ENCODE assay signal across 8 cellular contexts in genomic region chr7:78019457-78020130, GRCh38.
A peak's percentile ranks its signal among the peaks of the same experiment; 100 is the strongest.
DNase-seq lines count a peak whose midpoint lies in the region; TF ChIP-seq lines count a peak whose summit lies in the region.

No MANE protein-coding gene starts in this region.

- no peak overlapping the region for H4K91ac ChIP-seq in H9 (ENCODE audit: insufficient read length, low read depth, low read length)

- H4K8ac ChIP-seq in H9 (replicated peaks; ENCODE audit: insufficient read length, low read depth, low read length), result no peak overlapping the region

- peak; percentile 26 to 61 for TF ChIP-seq POLR2A in tibial nerve (IDR thresholded peaks at IDR 0.05)

- H3K9me3 Mint-ChIP-seq in H9, result no peaks in the 10 kb centered on the region
- H3K9me3 Mint-ChIP-seq in activated naive CD4-positive, alpha-beta T cell treated with anti-CD3 and anti-CD28 coated beads, Interleukin-2, amount 10 ng/mL, durations not matched to agents 7 days and 5 days, result no peaks in the 10 kb centered on the region

- in situ Hi-C loops in G401 (cut with HindIII; ENCODE audit: low sequenced_read_pairs), result no loop called here

- peaks cover 15% of the 10 kb centered on the region for H3K27me3 Mint-ChIP-seq in H9 (ENCODE audit: low read depth)
- peaks cover 33% of the 10 kb centered on the region for H3K27me3 Mint-ChIP-seq in activated naive CD4-positive, alpha-beta T cell treated with anti-CD3 and anti-CD28 coated beads, Interleukin-2, amount 10 ng/mL, durations not matched to agents 7 days and 5 days

- H2AFZ ChIP-seq in H9 (ENCODE audit: low read length), result no peak overlapping the region

- no peak overlapping the region for H2AK5ac ChIP-seq in H9 (ENCODE audit: insufficient read length, low read length)

- no peak overlapping the region for H2BK15ac ChIP-seq in H9 (ENCODE audit: low read depth, low read length)

- no peak overlapping the region for H3K18ac ChIP-seq in H9 (ENCODE audit: insufficient read length, low read depth, low read length)

- peak; percentile 69 for DNase-seq in G401 (ENCODE audit: low spot score)
- DNase-seq in H9, result peak; percentile 81
- DNase-seq in LNCaP clone FGC (ENCODE audit: low read depth), result peak; percentile 32
- DNase-seq in SJCRH30, result peak; percentile 94 to 95
- DNase-seq in activated naive CD4-positive, alpha-beta T cell treated with anti-CD3 and anti-CD28 coated beads, Interleukin-2, amount 10 ng/mL, durations not matched to agents 7 days and 5 days, result peak; percentile 68
- peak; percentile 76 for DNase-seq in germinal center (ENCODE audit: low spot score)
- peak; percentile 80 for DNase-seq in occipital lobe (lab: John Stamatoyannopoulos, UW)
- DNase-seq in tibial nerve (ENCODE audit: low spot score in 2 of 2), result peak; percentile 82 to 88

- WGBS in H9 (ENCODE audit: extremely low coverage, insufficient read length, low lambda C conversion rate), result no CpG with 5 or more reads among the region's 86 CpGs
- WGBS in tibial nerve, 2 donors, result 0 to 1% methylated on average over 49 to 67 of the region's 86 CpGs

- H3K36me3 ChIP-seq in SJCRH30, result no peaks in the 10 kb centered on the region
- H3K36me3 ChIP-seq in tibial nerve, result no peaks in the 10 kb centered on the region

- H3K4me3 ChIP-seq in LNCaP clone FGC (ENCODE audit: low read depth, low read length) (peak overlapping the region; percentile 49), SJCRH30 (peak overlapping the region; percentile 66), tibial nerve (peak overlapping the region; percentile 51 to 70 (median 56))

- no peak overlapping the region for H3K27ac ChIP-seq in H9 (ENCODE audit: insufficient read length, low read depth, low read length)
- peak overlapping the region; percentile 73 for H3K27ac ChIP-seq in SJCRH30
- peak overlapping the region; percentile 82 to 98 (median 96) for H3K27ac ChIP-seq in tibial nerve

- H3K23ac ChIP-seq in H9 (ENCODE audit: insufficient read length, low read depth, low read length), result no peak overlapping the region

- no peaks in the 10 kb centered on the region for H3K36me3 Mint-ChIP-seq in H9 (ENCODE audit: insufficient read depth in 1 of 3, low read depth in 3 of 3)
- no peaks in the 10 kb centered on the region for H3K36me3 Mint-ChIP-seq in activated naive CD4-positive, alpha-beta T cell treated with anti-CD3 and anti-CD28 coated beads, Interleukin-2, amount 10 ng/mL, durations not matched to agents 7 days and 5 days

- H3K27ac Mint-ChIP-seq in H9, result no peak overlapping the region
- no peak overlapping the region for H3K27ac Mint-ChIP-seq in activated naive CD4-positive, alpha-beta T cell treated with anti-CD3 and anti-CD28 coated beads, Interleukin-2, amount 10 ng/mL, durations not matched to agents 7 days and 5 days

- no peaks in the 10 kb centered on the region for H3K79me2 ChIP-seq in H9 (ENCODE audit: insufficient read depth, low read length)

- H3K4me1 ChIP-seq in H9 (ENCODE audit: insufficient read depth, low read length) (no peaks in the 10 kb centered on the region), SJCRH30 (peaks cover 3% of the 10 kb centered on the region; the same call in 1 of the 2 replicates), tibial nerve (peaks cover 0 to 45% (median 4%) of the 10 kb centered on the region in 4 donors)

- peaks cover 3% of the 10 kb centered on the region for H3K23me2 ChIP-seq in H9 (ENCODE audit: insufficient read length, low read depth, low read length, poor library complexity, severe bottlenecking)

- CTCF ChIA-PET in activated naive CD4-positive, alpha-beta T cell treated with anti-CD3 and anti-CD28 coated beads, Interleukin-2, amount 10 ng/mL, durations not matched to agents 7 days and 5 days (lab: Charles Lee), result interaction anchor here (1.2 to 3.5 kb wide), 10 partner anchors 10 to 361 kb away, joined by 3 to 40 read pairs (median 4); partner anchors contain the start of gene RSBN1L

- no peak overlapping the region for H3K4ac ChIP-seq in H9 (ENCODE audit: low read depth, low read length)

- no peak for TF ChIP-seq CTCF in H9 (conservative IDR thresholded peaks at IDR 0.05)
- 0 out of 2 replicates have a peak, but pooled peaks have one; percentile 17 for TF ChIP-seq CTCF in LNCaP clone FGC (IDR thresholded peaks at IDR 0.05; ENCODE audit: control insufficient read depth, extremely low read depth, insufficient read depth)
- peak in 4 of 5 experiments; percentile 16 to 34 (median 28) for TF ChIP-seq CTCF in tibial nerve (IDR thresholded peaks at IDR 0.05)

- H2BK120ac ChIP-seq in H9 (ENCODE audit: low read depth, low read length, poor library complexity, severe bottlenecking), result no peak overlapping the region

- H3K4me3 Mint-ChIP-seq in H9, result peak overlapping the region; percentile 81 to 83
- peak overlapping the region; percentile 80 for H3K4me3 Mint-ChIP-seq in activated naive CD4-positive, alpha-beta T cell treated with anti-CD3 and anti-CD28 coated beads, Interleukin-2, amount 10 ng/mL, durations not matched to agents 7 days and 5 days

- H3K27me3 ChIP-seq in H9 (ENCODE audit: insufficient read depth, low read length) (peaks cover 2% of the 10 kb centered on the region; the same call in 1 of the 2 replicates), SJCRH30 (no peaks in the 10 kb centered on the region), tibial nerve (no peaks in the 10 kb centered on the region)

- no peak overlapping the region for H3K56ac ChIP-seq in H9 (ENCODE audit: insufficient read length, low read depth, low read length)

- no peaks in the 10 kb centered on the region for H3K79me1 ChIP-seq in H9 (ENCODE audit: insufficient read depth, low read depth, low read length, poor library complexity, severe bottlenecking)

- TF ChIP-seq EP300 in tibial nerve (IDR thresholded peaks at IDR 0.05), result peak in 1 of 2 donors; percentile 87

- H4K20me1 ChIP-seq in H9 (ENCODE audit: control insufficient read depth, insufficient read depth, insufficient read length), result no peaks in the 10 kb centered on the region

- H2BK12ac ChIP-seq in H9 (ENCODE audit: insufficient read length, low read depth, low read length), result no peak overlapping the region

- H3K4me2 ChIP-seq in H9 (ENCODE audit: insufficient read depth, insufficient read length, low read length), result peak overlapping the region; percentile 53

- H4K5ac ChIP-seq in H9 (ENCODE audit: insufficient read length, low read depth, low read length), result no peak overlapping the region

- H3T11ph ChIP-seq in H9 (ENCODE audit: low read length), result no peak overlapping the region

- H2BK5ac ChIP-seq in H9 (ENCODE audit: insufficient read length, low read length), result no peak overlapping the region

- H2BK20ac ChIP-seq in H9 (ENCODE audit: low read depth, low read length, poor library complexity, severe bottlenecking), result no peak overlapping the region

- no peak overlapping the region for H3K9ac ChIP-seq in H9 (ENCODE audit: extremely low read depth, insufficient read length, low read length)

- no peak overlapping the region for H3K14ac ChIP-seq in H9 (ENCODE audit: insufficient read depth, low read length)

- peaks cover 19 to 29% of the 10 kb centered on the region in 2 experiments for H3K4me1 Mint-ChIP-seq in H9
- peaks cover 14% of the 10 kb centered on the region for H3K4me1 Mint-ChIP-seq in activated naive CD4-positive, alpha-beta T cell treated with anti-CD3 and anti-CD28 coated beads, Interleukin-2, amount 10 ng/mL, durations not matched to agents 7 days and 5 days

- H3K9me3 ChIP-seq in H9 (ENCODE audit: control insufficient read depth, low read depth, low read length) (no peaks in the 10 kb centered on the region), SJCRH30 (replicated peaks) (no peaks in the 10 kb centered on the region), tibial nerve (no peaks in the 10 kb centered on the region)

Comparison
In these comparisons a context has a peak if more than half of its experiments do, and no peak if none do; other contexts are left out.
1. DNase-seq: peak in every context shown above with its lines; median percentile 94 in SJCRH30; 85 in tibial nerve; 81 in H9; 80 in occipital lobe; 76 in germinal center; 69 in G401; 68 in activated naive CD4-positive, alpha-beta T cell treated with anti-CD3 and anti-CD28 coated beads, Interleukin-2, amount 10 ng/mL, durations not matched to agents 7 days and 5 days; 32 in LNCaP clone FGC.